Comparison of ENCODE assay signal across 17 cellular contexts in genomic region chr10:5285186-5285585, GRCh38.
A peak's percentile ranks its signal among the peaks of the same experiment; 100 is the strongest.
DNase-seq lines count a peak whose midpoint lies in the region; ATAC-seq, FAIRE-seq and TF ChIP-seq lines count a peak whose summit lies in the region.
"Had no signal": no experiment of that assay in that cellular context is flagged by ENCODE, and none has a peak within 500 bp of the region (broad histone marks: within the 10 kb centered on the region; RNA-seq: fewer than 3 reads in every experiment).

No MANE protein-coding gene starts in this region.

- no peak for TF ChIP-seq EP300 in esophagus muscularis mucosa (IDR thresholded peaks at IDR 0.05)

- peaks cover 21% of the 10 kb centered on the region for H3K4me1 Mint-ChIP-seq in T-helper 17 cell
- H3K4me1 Mint-ChIP-seq: B cell had no signal

- H3K4me3 ChIP-seq in right cardiac atrium (ENCODE audit: low read length): no peak overlapping the region
- no peak overlapping the region for H3K4me3 ChIP-seq in heart left ventricle
- no peak overlapping the region for H3K4me3 ChIP-seq in esophagus muscularis mucosa
- H3K4me3 ChIP-seq in right lobe of liver: no peak overlapping the region
- H3K4me3 ChIP-seq in kidney (ENCODE audit: low read length in 2 of 2): no peak overlapping the region

- FAIRE-seq in RCC 7860 (lab: Jason Lieb, UNC) (no peak), kidney (lab: Jason Lieb, UNC) (no peak)

- no peaks in the 10 kb centered on the region for H3K27me3 Mint-ChIP-seq in T-helper 17 cell

- no peak overlapping the region for H3K4me3 Mint-ChIP-seq in T-helper 17 cell
- H3K4me3 Mint-ChIP-seq: B cell, H9 had no signal

- H3K27ac Mint-ChIP-seq in T-helper 17 cell: peak overlapping the region; percentile 75
- H3K27ac Mint-ChIP-seq: B cell, H9 had no signal

- no peaks in the 10 kb centered on the region for H3K27me3 ChIP-seq in right cardiac atrium (ENCODE audit: control insufficient read depth, insufficient read depth)
- H3K27me3 ChIP-seq in heart left ventricle: peaks cover 0 to 4% (median 0%) of the 10 kb centered on the region in 9 donors
- H3K27me3 ChIP-seq in esophagus muscularis mucosa: no peaks in the 10 kb centered on the region
- H3K27me3 ChIP-seq in right lobe of liver: no peaks in the 10 kb centered on the region

- H3K4me1 ChIP-seq in right cardiac atrium (ENCODE audit: control insufficient read depth, insufficient read depth, low read length): no peaks in the 10 kb centered on the region
- peaks cover 0 to 22% (median 0%) of the 10 kb centered on the region in 12 donors for H3K4me1 ChIP-seq in heart left ventricle
- peaks cover 0 to 6% (median 2%) of the 10 kb centered on the region in 4 donors for H3K4me1 ChIP-seq in esophagus muscularis mucosa
- H3K4me1 ChIP-seq in right lobe of liver: peaks cover 0 to 9% (median 0%) of the 10 kb centered on the region in 4 donors
- peaks cover 0 to 6% of the 10 kb centered on the region in 2 donors for H3K4me1 ChIP-seq in kidney (ENCODE audit: control insufficient read depth in 1 of 2, insufficient read depth in 1 of 2, low read depth in 1 of 2, low read length in 2 of 2)

- H3K36me3 ChIP-seq in heart left ventricle: no peaks in the 10 kb centered on the region
- H3K36me3 ChIP-seq in esophagus muscularis mucosa: no peaks in the 10 kb centered on the region
- no peaks in the 10 kb centered on the region for H3K36me3 ChIP-seq in right lobe of liver
- H3K36me3 ChIP-seq in kidney (ENCODE audit: control insufficient read depth in 1 of 2, insufficient read depth in 2 of 2, low read length in 2 of 2): no peaks in the 10 kb centered on the region

- intact Hi-C loops in right cardiac atrium (cut with DNase I): loop anchor here in 1 of 4 donors (10.0 kb wide), 1 partner anchor 440 kb away; no protein-coding TSS in a partner anchor
- intact Hi-C loops in heart left ventricle (cut with DNase I): loop anchor here in 4 of 10 donors (10.0 kb wide), 2 partner anchors 190 to 470 kb away; partner anchors contain the start of gene AKR1C3 (in 3 of the 4)
- intact Hi-C loops in esophagus muscularis mucosa (cut with DNase I): no loop called here
- intact Hi-C loops in right lobe of liver (cut with DNase I): no loop called here
- intact Hi-C loops in kidney (cut with DNase I): no loop called here

- H3K27ac ChIP-seq in right cardiac atrium (ENCODE audit: low read length): no peak overlapping the region
- H3K27ac ChIP-seq in heart left ventricle: no peak overlapping the region
- H3K27ac ChIP-seq in esophagus muscularis mucosa (replicated peaks in 1 of 4): no peak overlapping the region
- H3K27ac ChIP-seq in right lobe of liver: no peak overlapping the region
- no peak overlapping the region for H3K27ac ChIP-seq in kidney (ENCODE audit: low read depth in 2 of 2, low read length in 2 of 2)

- H3K36me3 Mint-ChIP-seq in T-helper 17 cell (ENCODE audit: low read depth): peaks cover 7% of the 10 kb centered on the region

- TF ChIP-seq CTCF in heart left ventricle (IDR thresholded peaks at IDR 0.05) (no peak), esophagus muscularis mucosa (IDR thresholded peaks at IDR 0.05) (no peak), right lobe of liver (IDR thresholded peaks at IDR 0.05) (no peak), kidney (IDR thresholded peaks at IDR 0.05; ENCODE audit: borderline replicate concordance, extremely low read depth, insufficient read depth) (no peak)

- H3K9ac ChIP-seq in kidney (ENCODE audit: low read length in 2 of 2): no peak overlapping the region

- DNase-seq in right cardiac atrium (no peak), heart left ventricle (no peak), T-helper 17 cell (no peak), esophagus muscularis mucosa (ENCODE audit: extremely low spot score) (peak; percentile 3), RCC 7860 (ENCODE audit: low spot score) (no peak), right lobe of liver (no peak), kidney (no peak)
- DNase-seq: DMS 273 treated with DMSO at 0.1 percent for 48 hours, H9, NCI-H1417 treated with DMSO at 0.1 percent for 48 hours, NCI-H2029, NCI-H2171 treated with DMSO at 0.1 percent for 48 hours, NCI-H510A, NCI-H82, Right ventricle myocardium superior had no signal

- ATAC-seq in right cardiac atrium: peak; percentile 30 to 73
- ATAC-seq in heart left ventricle: no peak
- ATAC-seq in T-helper 17 cell: no peak
- no peak for ATAC-seq in right lobe of liver
- ATAC-seq: Panc1 had no signal

- H3K9me3 ChIP-seq in right cardiac atrium (ENCODE audit: control insufficient read depth, low read length) (no peaks in the 10 kb centered on the region), heart left ventricle (no peaks in the 10 kb centered on the region), T-helper 17 cell (ENCODE audit: control insufficient read depth, low read length, poor library complexity, severe bottlenecking) (no peaks in the 10 kb centered on the region), esophagus muscularis mucosa (no peaks in the 10 kb centered on the region), right lobe of liver (no peaks in the 10 kb centered on the region), kidney (ENCODE audit: control insufficient read depth in 1 of 2, low read length in 2 of 2) (no peaks in the 10 kb centered on the region)

- TF ChIP-seq POLR2A in heart left ventricle (IDR thresholded peaks at IDR 0.05): no peak
- TF ChIP-seq POLR2A in esophagus muscularis mucosa (IDR thresholded peaks at IDR 0.05; ENCODE audit: low read depth): no peak
- no peak for TF ChIP-seq POLR2A in right lobe of liver (IDR thresholded peaks at IDR 0.05)

- WGBS in right cardiac atrium: 55% methylated on average over 9 of the region's 9 CpGs
- 59 to 64% (median 63%) methylated on average over 9 of the region's 9 CpGs for WGBS in heart left ventricle, 4 donors
- 54% methylated on average over 9 of the region's 9 CpGs for WGBS in esophagus muscularis mucosa
- WGBS in right lobe of liver (ENCODE audit: insufficient coverage, low coverage, low lambda C conversion rate, missing lambda C conversion rate): 51% methylated on average over 5 of the region's 9 CpGs

Comparison
In these comparisons a context has a peak if more than half of its experiments do, and no peak if none do; other contexts are left out.
1. ATAC-seq: peak in right cardiac atrium (2 of 2); none in heart left ventricle (0 of 4), T-helper 17 cell (single experiment) and right lobe of liver (0 of 4).